32 cellular contexts compared by ENCODE assay signal in genomic region chr11:120642196-120642894, GRCh38.
"Had no signal": no experiment of that assay in that cellular context is flagged by ENCODE, and none has a peak within 500 bp of the region (broad histone marks: within the 10 kb centered on the region; RNA-seq: fewer than 3 reads in every experiment).

No MANE protein-coding gene starts in this region.

- H3K9ac ChIP-seq: KMS-11 had no signal

- H3K4me1 Mint-ChIP-seq: activated B cell treated with CpG ODN at 0.5 μM for 24 hours, T-cell, T-helper 17 cell had no signal

- H3K4me3 ChIP-seq: SJCRH30, SK-N-MC had no signal

- H3K9me3 ChIP-seq: SJCRH30 had no signal

- H3K27ac Mint-ChIP-seq: activated B cell treated with CpG ODN at 0.5 μM for 24 hours; activated CD4-positive, alpha-beta memory T cell treated with anti-CD3 and anti-CD28 coated beads for 36 hours; activated naive CD4-positive, alpha-beta T cell treated with anti-CD3 and anti-CD28 coated beads for 36 hours; activated T-helper 1 cell treated with anti-CD3 and anti-CD28 coated beads, Interleukin-12 subunit alpha, Interleukin-12 subunit beta, Interleukin-2, Interleukin-4 antibody, amounts not matched to agents 30 ng/mL and 10 ng/mL and 1 ng/mL, durations not matched to agents 14 hours and 24 hours and 36 hours; T-cell; T-helper 17 cell had no signal

- H3K9me3 Mint-ChIP-seq: activated B cell treated with CpG ODN at 0.5 μM for 24 hours; activated CD4-positive, alpha-beta memory T cell treated with anti-CD3 and anti-CD28 coated beads for 36 hours; activated naive CD4-positive, alpha-beta T cell treated with anti-CD3 and anti-CD28 coated beads for 36 hours; activated naive CD4-positive, alpha-beta T cell treated with anti-CD3 and anti-CD28 coated beads, Interleukin-2, amount 50 U/mL, for 72 hours; activated T-cell treated with anti-CD3 and anti-CD28 coated beads, Interleukin-2, amount 50 U/mL, for 4 hours; activated T-helper 1 cell treated with anti-CD3 and anti-CD28 coated beads, Interleukin-12 subunit alpha, Interleukin-12 subunit beta, Interleukin-2, Interleukin-4 antibody, amounts not matched to agents 30 ng/mL and 10 ng/mL and 1 ng/mL, durations not matched to agents 14 hours and 24 hours and 36 hours; brain; T-cell had no signal

- DNase-seq: activated B cell treated with CpG ODN at 0.5 μM for 24 hours; activated CD4-positive, alpha-beta memory T cell treated with anti-CD3 and anti-CD28 coated beads for 36 hours; activated CD4-positive, alpha-beta T cell treated with anti-CD3 and anti-CD28 coated beads for 4 hours; activated CD4-positive, alpha-beta T cell treated with anti-CD3 and anti-CD28 coated beads, Interleukin-2, amount 50 U/mL, for 1 hour; activated CD4-positive, CD25-positive, alpha-beta regulatory T cell treated with anti-CD3 and anti-CD28 coated beads, Interleukin-2, amount 50 U/mL, for 72 hours; activated CD8-positive, alpha-beta memory T cell treated with anti-CD3 and anti-CD28 coated beads, Interleukin-2, amount 50 U/mL, for 4 hours; activated gamma-delta T cell treated with Interleukin-2 at 50 U/mL for 16 hours; activated naive CD4-positive, alpha-beta T cell treated with anti-CD3 and anti-CD28 coated beads for 36 hours; activated T-cell treated with anti-CD3 and anti-CD28 coated beads for 4 hours; activated T-cell treated with anti-CD3 and anti-CD28 coated beads, Interleukin-2, amount 50 U/mL, for 4 hours; caudate nucleus; MM.1S; MV-4-11; NCI-H1092; NCI-H1436 treated with DMSO at 0.1 percent for 48 hours; NCI-H1694 treated with DMSO at 0.1 percent for 48 hours; NCI-H2029; NCI-H2171; NCI-H510A; NCI-H526; NCI-H748 treated with DMSO at 0.1 percent for 48 hours; OCI-M1; SHP77; SJCRH30; T-cell; T-helper 17 cell had no signal

- ATAC-seq: activated naive CD4-positive, alpha-beta T cell treated with anti-CD3 and anti-CD28 coated beads, Interleukin-2, amount 50 U/mL, for 72 hours; activated T-cell treated with anti-CD3 and anti-CD28 coated beads, Interleukin-2, amount 50 U/mL, for 4 hours; T-cell; T-helper 17 cell had no signal

- H3K36me3 ChIP-seq: SJCRH30 had no signal

- H3K27me3 ChIP-seq: SJCRH30 had no signal

- H3K36me3 Mint-ChIP-seq: activated CD4-positive, alpha-beta memory T cell treated with anti-CD3 and anti-CD28 coated beads for 36 hours; activated naive CD4-positive, alpha-beta T cell treated with anti-CD3 and anti-CD28 coated beads, Interleukin-2, amount 50 U/mL, for 72 hours; brain; T-cell had no signal

- H3K4me3 Mint-ChIP-seq: activated B cell treated with CpG ODN at 0.5 μM for 24 hours; activated CD4-positive, alpha-beta memory T cell treated with anti-CD3 and anti-CD28 coated beads for 36 hours; activated naive CD4-positive, alpha-beta T cell treated with anti-CD3 and anti-CD28 coated beads for 36 hours; activated T-cell treated with anti-CD3 and anti-CD28 coated beads, Interleukin-2, amount 50 U/mL, for 4 hours; activated T-helper 1 cell treated with anti-CD3 and anti-CD28 coated beads, Interleukin-12 subunit alpha, Interleukin-12 subunit beta, Interleukin-2, Interleukin-4 antibody, amounts not matched to agents 30 ng/mL and 10 ng/mL and 1 ng/mL, durations not matched to agents 14 hours and 24 hours and 36 hours; T-cell; T-helper 17 cell had no signal

- H3K4me1 ChIP-seq: SJCRH30 had no signal

- H3K27ac ChIP-seq: KMS-11, SJCRH30, SK-N-MC, VCaP had no signal
